ENCODE assay signal across 29 cellular contexts in genomic region chr9:85013703-85014102, GRCh38.
"Had no signal": no experiment of that assay in that cellular context is flagged by ENCODE, and none has a peak within 500 bp of the region (broad histone marks: within the 10 kb centered on the region; RNA-seq: fewer than 3 reads in every experiment).

No MANE protein-coding gene starts in this region.

- H3K4me3 ChIP-seq: ascending aorta, gastrocnemius medialis, ovary, prostate gland, right atrium auricular region, stomach, thyroid gland, upper lobe of right lung had no signal

- DNase-seq: activated CD4-positive, alpha-beta T cell treated with anti-CD3 and anti-CD28 coated beads for 48 hours; activated CD4-positive, alpha-beta T cell treated with anti-CD3 and anti-CD28 coated beads, Interleukin-2, amount 50 U/mL, for 48 hours; activated CD8-positive, alpha-beta memory T cell treated with anti-CD3 and anti-CD28 coated beads for 24 hours; activated effector memory CD4-positive, alpha-beta T cell treated with anti-CD3 and anti-CD28 coated beads, Interleukin-2, amount 50 U/mL, for 16 hours; activated naive CD4-positive, alpha-beta T cell treated with anti-CD3 and anti-CD28 coated beads, Interleukin-2, amount 10 ng/mL, durations not matched to agents 7 days and 5 days; activated naive CD8-positive, alpha-beta T cell treated with anti-CD3 and anti-CD28 coated beads, Interleukin-2, amount 10 ng/mL, durations not matched to agents 7 days and 5 days; dermis blood vessel endothelial cell; effector CD4-positive, alpha-beta T cell; gastrocnemius medialis; glutamatergic neuron; left cardiac atrium; left ventricle myocardium superior; midbrain; naive thymus-derived CD4-positive, alpha-beta T cell; ovary; stimulated activated CD4-positive, alpha-beta T cell treated with anti-CD3 and anti-CD28 coated beads, Interleukin-15, amount 100 ng/mL, for 24 hours; stimulated activated CD4-positive, alpha-beta T cell treated with anti-CD3 and anti-CD28 coated beads, Interleukin-2, amount 100 ng/mL, for 24 hours; stimulated activated naive B cell treated with anti-CD40 and anti-IgM and Interleukin-4, amounts not matched to agents 10 μg/mL and 1 μg/mL and 100 μg/mL, for 72 hours; stomach; T-helper 17 cell; T1000; thyroid gland; upper lobe of right lung; WERI-Rb-1 had no signal

- H3K27ac ChIP-seq: ascending aorta, gastrocnemius medialis, ovary, prostate gland, right atrium auricular region, stomach, thyroid gland, upper lobe of right lung, WERI-Rb-1 had no signal

- FAIRE-seq: colon, islet of Langerhans had no signal

- H3K27me3 ChIP-seq: ascending aorta, gastrocnemius medialis, ovary, right atrium auricular region, stomach, thyroid gland, upper lobe of right lung had no signal

- H3K4me1 ChIP-seq: ascending aorta, gastrocnemius medialis, prostate gland, right atrium auricular region, stomach, thyroid gland, upper lobe of right lung had no signal

- H3K36me3 ChIP-seq: ascending aorta, gastrocnemius medialis, ovary, prostate gland, right atrium auricular region, stomach, thyroid gland, upper lobe of right lung, WERI-Rb-1 had no signal

- H3K9me3 ChIP-seq: ascending aorta, gastrocnemius medialis, ovary, prostate gland, right atrium auricular region, stomach, thyroid gland, upper lobe of right lung had no signal
